17 cellular contexts compared by ENCODE assay signal in genomic region chr2:72117029-72117428, GRCh38.
"Had no signal": no experiment of that assay in that cellular context is flagged by ENCODE, and none has a peak within 500 bp of the region (broad histone marks: within the 10 kb centered on the region; RNA-seq: fewer than 3 reads in every experiment).

No MANE protein-coding gene starts in this region.

- H3K36me3 Mint-ChIP-seq: stimulated activated memory B cell treated with anti-CD40 and anti-IgM and Interleukin-4, amounts not matched to agents 10 μg/mL and 1 μg/mL and 100 μg/mL, for 72 hours had no signal

- H3K4me1 Mint-ChIP-seq: stimulated activated memory B cell treated with anti-CD40 and anti-IgM and Interleukin-4, amounts not matched to agents 10 μg/mL and 1 μg/mL and 100 μg/mL, for 72 hours had no signal

- H3K4me3 ChIP-seq: heart right ventricle, pancreas, prostate gland, right lobe of liver, tibial artery, upper lobe of right lung had no signal

- H3K9me3 ChIP-seq: pancreas, prostate gland, right lobe of liver, tibial artery, upper lobe of right lung had no signal

- H3K27ac ChIP-seq: heart right ventricle, pancreas, prostate gland, right lobe of liver, tibial artery, upper lobe of right lung had no signal

- DNase-seq: dermis blood vessel endothelial cell; effector CD4-positive, alpha-beta T cell; heart right ventricle; hypothalamus; kidney glomerular epithelial cell; midbrain; occipital lobe; pancreas; right lobe of liver; stimulated activated CD4-positive, alpha-beta T cell treated with anti-CD3 and anti-CD28 coated beads, Interleukin-4, amount 100 ng/mL, for 24 hours; tibial artery; upper lobe of right lung had no signal

- H3K9me3 Mint-ChIP-seq: stimulated activated naive CD8-positive, alpha-beta T cell treated with anti-CD3 and anti-CD28 coated beads, Interleukin-15, Interleukin-2, amounts not matched to agents 100 ng/mL and 50 ng/mL, for 24 hours had no signal

- H3K27ac Mint-ChIP-seq: nephron; stimulated activated memory B cell treated with anti-CD40 and anti-IgM and Interleukin-4, amounts not matched to agents 10 μg/mL and 1 μg/mL and 100 μg/mL, for 72 hours; stimulated activated naive CD8-positive, alpha-beta T cell treated with anti-CD3 and anti-CD28 coated beads, Interleukin-15, Interleukin-2, amounts not matched to agents 100 ng/mL and 50 ng/mL, for 24 hours had no signal

- H3K36me3 ChIP-seq: heart right ventricle, pancreas, prostate gland, right lobe of liver, tibial artery, upper lobe of right lung had no signal

- ATAC-seq: heart right ventricle; left lobe of liver; pancreas; right lobe of liver; stimulated activated memory B cell treated with anti-CD40 and anti-IgM and Interleukin-4, amounts not matched to agents 10 μg/mL and 1 μg/mL and 100 μg/mL, for 72 hours had no signal

- H3K4me1 ChIP-seq: heart right ventricle, pancreas, prostate gland, right lobe of liver, upper lobe of right lung had no signal

- H3K4me3 Mint-ChIP-seq: nephron; stimulated activated memory B cell treated with anti-CD40 and anti-IgM and Interleukin-4, amounts not matched to agents 10 μg/mL and 1 μg/mL and 100 μg/mL, for 72 hours; stimulated activated naive CD8-positive, alpha-beta T cell treated with anti-CD3 and anti-CD28 coated beads, Interleukin-15, Interleukin-2, amounts not matched to agents 100 ng/mL and 50 ng/mL, for 24 hours had no signal

- H3K27me3 ChIP-seq: pancreas, right lobe of liver, tibial artery, upper lobe of right lung had no signal
